8 cellular contexts compared by ENCODE assay signal in the genomic region with DNA sequence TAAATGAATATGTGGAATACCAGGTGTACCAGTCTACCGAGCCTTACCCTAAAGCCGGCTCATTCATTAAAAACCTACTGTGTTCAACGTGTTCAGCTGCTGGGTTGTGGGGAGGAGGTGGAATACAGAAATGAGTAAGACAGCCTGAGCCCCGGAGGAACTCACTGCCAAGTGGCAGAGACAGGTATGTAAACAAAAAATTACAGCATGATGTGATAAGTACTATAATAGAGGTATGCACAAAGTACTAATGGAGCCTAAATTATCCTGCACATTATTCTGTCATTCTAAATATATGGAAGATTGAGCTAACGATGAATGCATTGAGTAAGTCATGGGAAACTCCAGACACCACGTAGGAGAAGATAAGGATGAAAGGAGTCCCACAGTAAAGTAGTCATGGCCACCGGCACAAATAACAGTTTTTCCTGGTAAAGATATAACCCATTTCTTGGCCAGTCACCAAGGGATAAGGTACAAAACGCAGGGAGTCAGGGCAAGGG. TPM values are rescaled to one million over a fixed set of nuclear protein-coding genes. Genes with fewer than 3 reads are reported as not detected.
A peak's percentile ranks its signal among the peaks of the same experiment; 100 is the strongest.
DNase-seq lines count a peak whose midpoint lies in the region; ATAC-seq lines count a peak whose summit lies in the region.

No MANE protein-coding gene starts in this region.

- intact Hi-C loops in right cardiac atrium (cut with DNase I) = no loop called here

- CTCF ChIA-PET in activated CD4-positive, alpha-beta T cell treated with anti-CD3 and anti-CD28 coated beads, Interleukin-2, amount 10 ng/mL, durations not matched to agents 7 days and 5 days (lab: Charles Lee) = interaction anchor here (0.6 to 1.2 kb wide), 3 partner anchors 11 to 47 kb away, joined by 3 read pairs; no protein-coding TSS in a partner anchor

- ATAC-seq in GM21737 (IDR thresholded peaks at IDR 0.05; ENCODE audit: unreplicated experiment) (peak; percentile 45), right cardiac atrium (no peak)

- peaks cover 8 to 9% of the 10 kb centered on the region in 2 donors for H3K4me1 ChIP-seq in mucosa of rectum (ENCODE audit: control insufficient read depth in 2 of 2, insufficient read depth in 2 of 2, low read length in 2 of 2)
- no peaks in the 10 kb centered on the region for H3K4me1 ChIP-seq in right cardiac atrium (ENCODE audit: control insufficient read depth, insufficient read depth, low read length)

- H3K27ac ChIP-seq in mucosa of rectum (ENCODE audit: low read depth in 2 of 2, low read length in 2 of 2) = peak overlapping the region; percentile 88 to 89
- H3K27ac ChIP-seq in right cardiac atrium (ENCODE audit: low read length) = no peak overlapping the region

- H3K27me3 Mint-ChIP-seq in activated CD4-positive, alpha-beta T cell treated with anti-CD3 and anti-CD28 coated beads, Interleukin-2, amount 10 ng/mL, durations not matched to agents 7 days and 5 days = no peaks in the 10 kb centered on the region

- peak overlapping the region; percentile 52 to 61 for H3K9ac ChIP-seq in mucosa of rectum (ENCODE audit: low read depth in 1 of 2, low read length in 2 of 2)

- H3K9me3 Mint-ChIP-seq in activated CD4-positive, alpha-beta T cell treated with anti-CD3 and anti-CD28 coated beads, Interleukin-2, amount 10 ng/mL, durations not matched to agents 7 days and 5 days = peaks cover 13% of the 10 kb centered on the region

- POLR2A ChIA-PET in activated CD4-positive, alpha-beta T cell treated with anti-CD3 and anti-CD28 coated beads, Interleukin-2, amount 10 ng/mL, durations not matched to agents 7 days and 5 days (lab: Charles Lee) = no interaction called here

- H3K4me1 Mint-ChIP-seq in activated CD4-positive, alpha-beta T cell treated with anti-CD3 and anti-CD28 coated beads, Interleukin-2, amount 10 ng/mL, durations not matched to agents 7 days and 5 days = peaks cover 7% of the 10 kb centered on the region

- H3K36me3 Mint-ChIP-seq in activated CD4-positive, alpha-beta T cell treated with anti-CD3 and anti-CD28 coated beads, Interleukin-2, amount 10 ng/mL, durations not matched to agents 7 days and 5 days (ENCODE audit: low read depth) = no peaks in the 10 kb centered on the region

- DNase-seq in activated CD4-positive, alpha-beta T cell treated with anti-CD3 and anti-CD28 coated beads for 48 hours = peak; percentile 51
- no peak for DNase-seq in activated CD4-positive, alpha-beta T cell treated with anti-CD3 and anti-CD28 coated beads, Interleukin-2, amount 10 ng/mL, durations not matched to agents 7 days and 5 days
- peak; percentile 78 for DNase-seq in NCI-H2029 treated with DMSO at 0.1 percent for 48 hours (lab: John Stamatoyannopoulos, UW)
- no peak for DNase-seq in NCI-H446 (lab: John Stamatoyannopoulos, UW)
- DNase-seq in right cardiac atrium = no peak
- DNase-seq in germinal center (ENCODE audit: low spot score) = no peak

- H3K4me3 Mint-ChIP-seq in activated CD4-positive, alpha-beta T cell treated with anti-CD3 and anti-CD28 coated beads, Interleukin-2, amount 10 ng/mL, durations not matched to agents 7 days and 5 days = no peak overlapping the region

- H3K27ac Mint-ChIP-seq in activated CD4-positive, alpha-beta T cell treated with anti-CD3 and anti-CD28 coated beads, Interleukin-2, amount 10 ng/mL, durations not matched to agents 7 days and 5 days = no peak overlapping the region

- WGBS in right cardiac atrium = 60% methylated on average over 8 of the region's 8 CpGs

- no peaks in the 10 kb centered on the region for H3K9me3 ChIP-seq in mucosa of rectum (ENCODE audit: control insufficient read depth in 2 of 2, low read length in 2 of 2)
- H3K9me3 ChIP-seq in right cardiac atrium (ENCODE audit: control insufficient read depth, low read length) = no peaks in the 10 kb centered on the region

- H3K36me3 ChIP-seq in mucosa of rectum (ENCODE audit: control insufficient read depth in 2 of 2, insufficient read depth in 2 of 2, low read length in 2 of 2) = no peaks in the 10 kb centered on the region

- H3K27me3 ChIP-seq in mucosa of rectum (ENCODE audit: control insufficient read depth in 2 of 2, insufficient read depth in 2 of 2, low read length in 2 of 2) = no peaks in the 10 kb centered on the region
- no peaks in the 10 kb centered on the region for H3K27me3 ChIP-seq in right cardiac atrium (ENCODE audit: control insufficient read depth, insufficient read depth)

- H3K4me3 ChIP-seq in mucosa of rectum (ENCODE audit: low read length in 2 of 2) = peak overlapping the region; percentile 57 to 63
- no peak overlapping the region for H3K4me3 ChIP-seq in right cardiac atrium (ENCODE audit: low read length)

RNA-seq across cellular contexts. Expression of a gene that starts 6.9 kb away (rescaled TPM):
- 1 to 10 TPM; 2.4 to 2.5 TPM for total RNA-seq in activated CD4-positive, alpha-beta T cell treated with anti-CD3 and anti-CD28 coated beads, Interleukin-2, amount 10 ng/mL, durations not matched to agents 7 days and 5 days
- total RNA-seq in right cardiac atrium = under 1 TPM in 2 of 4 donors, not detected in 2; 0.42 to 0.59 TPM
- 0.05 TPM for polyA plus RNA-seq in right cardiac atrium

Comparison
In these comparisons a context has a peak if more than half of its experiments do, and no peak if none do; other contexts are left out.
1. DNase-seq: peak in activated CD4-positive, alpha-beta T cell treated with anti-CD3 and anti-CD28 coated beads for 48 hours (single experiment) and NCI-H2029 treated with DMSO at 0.1 percent for 48 hours (single experiment); none in activated CD4-positive, alpha-beta T cell treated with anti-CD3 and anti-CD28 coated beads, Interleukin-2, amount 10 ng/mL, durations not matched to agents 7 days and 5 days (single experiment), NCI-H446 (0 of 2), right cardiac atrium (0 of 3) and germinal center (single experiment).